Comparison of ENCODE assay signal across 21 cellular contexts in genomic region chr11:111452146-111452545, GRCh38.
DNase-seq lines count a peak whose midpoint lies in the region; ATAC-seq and TF ChIP-seq lines count a peak whose summit lies in the region.
"Had no signal": no experiment of that assay in that cellular context is flagged by ENCODE, and none has a peak within 500 bp of the region (broad histone marks: within the 10 kb centered on the region; RNA-seq: fewer than 3 reads in every experiment).

No MANE protein-coding gene starts in this region.

- intact Hi-C loops in upper lobe of right lung (cut with DNase I): no loop called here

- no peaks in the 10 kb centered on the region for H3K27me3 ChIP-seq in upper lobe of right lung

- TF ChIP-seq CTCF in foreskin fibroblast (IDR thresholded peaks at IDR 0.05; ENCODE audit: low read depth, low read length) (no peak), upper lobe of right lung (IDR thresholded peaks at IDR 0.05) (no peak)

- no peak overlapping the region for H3K4me3 ChIP-seq in foreskin fibroblast (ENCODE audit: low read depth in 1 of 2, low read length in 2 of 2)
- H3K4me3 ChIP-seq in upper lobe of right lung: no peak overlapping the region
- H3K4me3 ChIP-seq: prostate gland had no signal

- no peak for ATAC-seq in stimulated activated naive CD8-positive, alpha-beta T cell treated with anti-CD3 and anti-CD28 coated beads, Interleukin-15, amount 100 ng/mL, for 72 hours
- no peak for ATAC-seq in HG03097 (IDR thresholded peaks at IDR 0.05; ENCODE audit: low FRiP score, unreplicated experiment)
- no peak for ATAC-seq in upper lobe of right lung
- ATAC-seq: effector memory CD8-positive, alpha-beta T cell had no signal

- H3K4me1 Mint-ChIP-seq in stimulated activated naive CD8-positive, alpha-beta T cell treated with anti-CD3 and anti-CD28 coated beads, Interleukin-15, Interleukin-2, amounts not matched to agents 100 ng/mL and 50 ng/mL, for 24 hours (ENCODE audit: low read depth): peaks cover 5% of the 10 kb centered on the region
- peaks cover 15% of the 10 kb centered on the region for H3K4me1 Mint-ChIP-seq in stimulated activated naive CD8-positive, alpha-beta T cell treated with anti-CD3 and anti-CD28 coated beads, Interleukin-15, amount 100 ng/mL, for 72 hours

- H3K4me3 Mint-ChIP-seq in stimulated activated naive CD8-positive, alpha-beta T cell treated with anti-CD3 and anti-CD28 coated beads, Interleukin-15, Interleukin-2, amounts not matched to agents 100 ng/mL and 50 ng/mL, for 24 hours: no peak overlapping the region
- no peak overlapping the region for H3K4me3 Mint-ChIP-seq in stimulated activated naive CD8-positive, alpha-beta T cell treated with anti-CD3 and anti-CD28 coated beads, Interleukin-15, amount 100 ng/mL, for 72 hours
- H3K4me3 Mint-ChIP-seq: CD4-positive, alpha-beta memory T cell; effector memory CD8-positive, alpha-beta T cell; nephron had no signal

- no peaks in the 10 kb centered on the region for H3K36me3 ChIP-seq in upper lobe of right lung
- H3K36me3 ChIP-seq: prostate gland had no signal

- peak overlapping the region; percentile 38 for H3K27ac Mint-ChIP-seq in stimulated activated naive CD8-positive, alpha-beta T cell treated with anti-CD3 and anti-CD28 coated beads, Interleukin-15, Interleukin-2, amounts not matched to agents 100 ng/mL and 50 ng/mL, for 24 hours
- no peak overlapping the region for H3K27ac Mint-ChIP-seq in stimulated activated naive CD8-positive, alpha-beta T cell treated with anti-CD3 and anti-CD28 coated beads, Interleukin-15, amount 100 ng/mL, for 72 hours
- H3K27ac Mint-ChIP-seq: CD4-positive, alpha-beta memory T cell; effector memory CD8-positive, alpha-beta T cell; nephron had no signal

- no peaks in the 10 kb centered on the region for H3K9me3 ChIP-seq in upper lobe of right lung
- H3K9me3 ChIP-seq: prostate gland had no signal

- H3K27ac ChIP-seq in temporal lobe (ENCODE audit: low read depth, low read length): peak overlapping the region; percentile 46
- H3K27ac ChIP-seq in upper lobe of right lung: no peak overlapping the region
- H3K27ac ChIP-seq: prostate gland had no signal

- H3K36me3 Mint-ChIP-seq in stimulated activated naive CD8-positive, alpha-beta T cell treated with anti-CD3 and anti-CD28 coated beads, Interleukin-15, Interleukin-2, amounts not matched to agents 100 ng/mL and 50 ng/mL, for 24 hours (ENCODE audit: low read depth): no peaks in the 10 kb centered on the region
- H3K36me3 Mint-ChIP-seq: CD4-positive, alpha-beta memory T cell had no signal

- H3K4me1 ChIP-seq in upper lobe of right lung: no peaks in the 10 kb centered on the region
- H3K4me1 ChIP-seq: prostate gland had no signal

- no peak for DNase-seq in stimulated activated naive CD8-positive, alpha-beta T cell treated with anti-CD3 and anti-CD28 coated beads, Interleukin-15, amount 100 ng/mL, for 72 hours
- peak; percentile 41 for DNase-seq in astrocyte of the hippocampus (ENCODE audit: low read depth, low spot score)
- peak; percentile 32 to 59 for DNase-seq in foreskin fibroblast
- no peak for DNase-seq in HUDEP-2 (lab: John Stamatoyannopoulos, UW; ENCODE audit: unreplicated experiment in 76 of 76)
- DNase-seq in upper lobe of right lung: no peak
- DNase-seq: activated CD4-positive, alpha-beta T cell treated with anti-CD3 and anti-CD28 coated beads for 4 hours; activated effector memory CD4-positive, alpha-beta T cell treated with anti-CD3 and anti-CD28 coated beads, Interleukin-2, amount 50 U/mL, for 16 hours; CD4-positive, alpha-beta memory T cell; DMS79 treated with DMSO at 0.1 percent for 48 hours; effector memory CD8-positive, alpha-beta T cell; kidney glomerular epithelial cell; mesendoderm; NCI-H1417; NCI-H524; small intestine; stimulated activated CD4-positive, alpha-beta T cell treated with anti-CD3 and anti-CD28 coated beads, Interleukin-4, amount 100 ng/mL, for 1 hour had no signal

- peaks cover 5% of the 10 kb centered on the region for H3K27me3 Mint-ChIP-seq in stimulated activated naive CD8-positive, alpha-beta T cell treated with anti-CD3 and anti-CD28 coated beads, Interleukin-15, Interleukin-2, amounts not matched to agents 100 ng/mL and 50 ng/mL, for 24 hours
- peaks cover 11% of the 10 kb centered on the region for H3K27me3 Mint-ChIP-seq in stimulated activated naive CD8-positive, alpha-beta T cell treated with anti-CD3 and anti-CD28 coated beads, Interleukin-15, amount 100 ng/mL, for 72 hours
- H3K27me3 Mint-ChIP-seq: CD4-positive, alpha-beta memory T cell had no signal

- no peaks in the 10 kb centered on the region for H3K9me3 Mint-ChIP-seq in stimulated activated naive CD8-positive, alpha-beta T cell treated with anti-CD3 and anti-CD28 coated beads, Interleukin-15, Interleukin-2, amounts not matched to agents 100 ng/mL and 50 ng/mL, for 24 hours
- no peaks in the 10 kb centered on the region for H3K9me3 Mint-ChIP-seq in stimulated activated naive CD8-positive, alpha-beta T cell treated with anti-CD3 and anti-CD28 coated beads, Interleukin-15, amount 100 ng/mL, for 72 hours
- H3K9me3 Mint-ChIP-seq: CD4-positive, alpha-beta memory T cell; effector memory CD8-positive, alpha-beta T cell; nephron had no signal

Comparison
In these comparisons a context has a peak if more than half of its experiments do, and no peak if none do; other contexts are left out.
1. DNase-seq: peak in astrocyte of the hippocampus (single experiment) and foreskin fibroblast (2 of 2); none in stimulated activated naive CD8-positive, alpha-beta T cell treated with anti-CD3 and anti-CD28 coated beads, Interleukin-15, amount 100 ng/mL, for 72 hours (0 of 2), HUDEP-2 (0 of 76) and upper lobe of right lung (single experiment).